In the genomic region with DNA sequence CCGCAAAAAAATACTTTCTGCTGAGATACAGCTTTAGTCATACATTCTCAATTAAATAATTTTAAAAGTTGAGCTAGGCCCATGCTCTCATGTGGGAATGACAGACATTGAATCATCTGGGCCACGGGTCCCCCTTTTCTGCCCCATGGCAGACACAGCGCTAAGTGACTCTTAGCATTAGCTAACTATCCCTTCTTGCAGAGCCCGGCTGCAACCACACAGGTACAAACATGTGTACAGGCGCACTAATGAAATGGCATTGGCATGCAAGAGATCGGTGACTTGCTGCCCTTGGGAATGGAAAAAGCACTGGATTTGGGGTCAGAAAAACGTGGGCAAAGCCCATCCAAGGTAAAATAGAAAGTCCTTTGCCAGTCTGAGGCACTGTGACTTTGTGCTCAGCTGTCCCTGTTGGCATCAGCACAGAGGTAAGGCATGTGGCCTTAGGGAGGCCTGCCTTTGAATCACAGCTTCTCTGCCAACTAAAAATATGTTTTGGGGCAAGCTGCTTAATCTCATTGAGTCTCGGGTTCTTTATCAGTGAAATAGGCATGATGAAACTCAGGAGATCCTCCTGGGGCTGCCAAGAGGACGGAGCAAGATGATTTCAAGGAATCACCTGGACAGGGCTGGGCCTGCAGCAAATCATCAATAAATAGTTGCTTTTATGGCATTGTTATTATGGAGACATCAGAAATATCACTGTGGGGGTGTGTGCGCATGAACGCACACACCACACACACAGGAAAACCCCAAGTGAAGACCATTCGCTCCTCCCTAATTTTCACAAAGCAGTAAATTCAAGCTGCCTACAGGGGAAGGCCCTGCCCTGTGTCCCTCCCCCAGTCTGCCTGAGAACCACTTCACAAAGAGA, we compare ENCODE assay signal across 10 cellular contexts. TPM values are rescaled to one million over a fixed set of nuclear protein-coding genes. Genes with fewer than 3 reads are reported as not detected.
DNase-seq lines count a peak whose midpoint lies in the region; ATAC-seq and TF ChIP-seq lines count a peak whose summit lies in the region.
"Had no signal": no experiment of that assay in that cellular context is flagged by ENCODE, and none has a peak within 500 bp of the region (broad histone marks: within the 10 kb centered on the region; RNA-seq: fewer than 3 reads in every experiment).

No MANE protein-coding gene starts in this region.

- H3K4me1 ChIP-seq in tibial nerve (peaks cover 0 to 13% (median 1%) of the 10 kb centered on the region in 4 donors), esophagus squamous epithelium (peaks cover 0 to 25% (median 0%) of the 10 kb centered on the region in 3 donors)

- no peaks in the 10 kb centered on the region for H3K27me3 ChIP-seq in tibial nerve
- H3K27me3 ChIP-seq in esophagus squamous epithelium = no peaks in the 10 kb centered on the region

- peak; percentile 19 to 20 for ATAC-seq in activated naive CD4-positive, alpha-beta T cell treated with anti-CD3 and anti-CD28 coated beads, Interleukin-2, amount 50 U/mL, for 72 hours
- ATAC-seq in HG02759 (IDR thresholded peaks at IDR 0.05; ENCODE audit: unreplicated experiment) = peak; percentile 58
- ATAC-seq in activated T-helper 17 cell treated with anti-CD3 and anti-CD28 coated beads, Interleukin-2, amount 50 U/mL, for 72 hours (replicated peaks) = peak; percentile 59
- ATAC-seq in stimulated activated naive B cell treated with anti-CD40 and anti-IgM and Interleukin-4, amounts not matched to agents 10 μg/mL and 1 μg/mL and 100 μg/mL, for 72 hours (replicated peaks) = peak; percentile 80 to 87
- ATAC-seq: SK-N-SH treated with all-trans-retinoic acid at 6 μM for 48 hours had no signal

- WGBS in tibial nerve, 2 donors = 88 to 90% methylated on average over 12 of the region's 12 CpGs
- 55 to 65% methylated on average over 12 of the region's 12 CpGs for WGBS in esophagus squamous epithelium, 2 donors

- no peak for TF ChIP-seq EP300 in tibial nerve (IDR thresholded peaks at IDR 0.05)

- H3K4me3 Mint-ChIP-seq in activated T-helper 17 cell treated with anti-CD3 and anti-CD28 coated beads, Interleukin-2, amount 50 U/mL, for 72 hours = no peak overlapping the region
- H3K4me3 Mint-ChIP-seq in stimulated activated naive B cell treated with anti-CD40 and anti-IgM and Interleukin-4, amounts not matched to agents 10 μg/mL and 1 μg/mL and 100 μg/mL, for 72 hours = peak overlapping the region; percentile 9 to 56

- no peaks in the 10 kb centered on the region for H3K9me3 ChIP-seq in tibial nerve
- no peaks in the 10 kb centered on the region for H3K9me3 ChIP-seq in esophagus squamous epithelium

- TF ChIP-seq CTCF in tibial nerve (IDR thresholded peaks at IDR 0.05) = no peak
- no peak for TF ChIP-seq CTCF in esophagus squamous epithelium (IDR thresholded peaks at IDR 0.05)

- peaks cover 2% of the 10 kb centered on the region for H3K27me3 Mint-ChIP-seq in activated T-helper 17 cell treated with anti-CD3 and anti-CD28 coated beads, Interleukin-2, amount 50 U/mL, for 72 hours
- H3K27me3 Mint-ChIP-seq in stimulated activated naive B cell treated with anti-CD40 and anti-IgM and Interleukin-4, amounts not matched to agents 10 μg/mL and 1 μg/mL and 100 μg/mL, for 72 hours = peaks cover 0 to 2% of the 10 kb centered on the region in 2 donors

- TF ChIP-seq POLR2A in tibial nerve (IDR thresholded peaks at IDR 0.05) = no peak
- no peak for TF ChIP-seq POLR2A in esophagus squamous epithelium (IDR thresholded peaks at IDR 0.05)

- H3K36me3 ChIP-seq in tibial nerve (no peaks in the 10 kb centered on the region), esophagus squamous epithelium (no peaks in the 10 kb centered on the region)

- H3K36me3 Mint-ChIP-seq in activated naive CD4-positive, alpha-beta T cell treated with anti-CD3 and anti-CD28 coated beads, Interleukin-2, amount 50 U/mL, for 72 hours = peaks cover 0 to 11% of the 10 kb centered on the region in 2 donors
- H3K36me3 Mint-ChIP-seq in activated T-helper 17 cell treated with anti-CD3 and anti-CD28 coated beads, Interleukin-2, amount 50 U/mL, for 72 hours (ENCODE audit: low read depth) = no peaks in the 10 kb centered on the region
- H3K36me3 Mint-ChIP-seq in stimulated activated naive B cell treated with anti-CD40 and anti-IgM and Interleukin-4, amounts not matched to agents 10 μg/mL and 1 μg/mL and 100 μg/mL, for 72 hours = no peaks in the 10 kb centered on the region

- peaks cover 7% of the 10 kb centered on the region for H3K4me1 Mint-ChIP-seq in activated T-helper 17 cell treated with anti-CD3 and anti-CD28 coated beads, Interleukin-2, amount 50 U/mL, for 72 hours
- H3K4me1 Mint-ChIP-seq in stimulated activated naive B cell treated with anti-CD40 and anti-IgM and Interleukin-4, amounts not matched to agents 10 μg/mL and 1 μg/mL and 100 μg/mL, for 72 hours = peaks cover 51 to 70% of the 10 kb centered on the region in 2 donors

- H3K27ac Mint-ChIP-seq in activated naive CD4-positive, alpha-beta T cell treated with anti-CD3 and anti-CD28 coated beads, Interleukin-2, amount 50 U/mL, for 72 hours = peak overlapping the region in 1 of 2 donors; percentile 47
- H3K27ac Mint-ChIP-seq in activated T-helper 17 cell treated with anti-CD3 and anti-CD28 coated beads, Interleukin-2, amount 50 U/mL, for 72 hours = peak overlapping the region; percentile 84
- peak overlapping the region; percentile 80 for H3K27ac Mint-ChIP-seq in stimulated activated naive B cell treated with anti-CD40 and anti-IgM and Interleukin-4, amounts not matched to agents 10 μg/mL and 1 μg/mL and 100 μg/mL, for 72 hours

- peaks cover 0 to 5% of the 10 kb centered on the region in 2 donors for H3K9me3 Mint-ChIP-seq in activated naive CD4-positive, alpha-beta T cell treated with anti-CD3 and anti-CD28 coated beads, Interleukin-2, amount 50 U/mL, for 72 hours
- no peaks in the 10 kb centered on the region for H3K9me3 Mint-ChIP-seq in activated T-helper 17 cell treated with anti-CD3 and anti-CD28 coated beads, Interleukin-2, amount 50 U/mL, for 72 hours
- peaks cover 0 to 1% of the 10 kb centered on the region in 2 donors for H3K9me3 Mint-ChIP-seq in stimulated activated naive B cell treated with anti-CD40 and anti-IgM and Interleukin-4, amounts not matched to agents 10 μg/mL and 1 μg/mL and 100 μg/mL, for 72 hours

- DNase-seq in activated naive CD4-positive, alpha-beta T cell treated with anti-CD3 and anti-CD28 coated beads, Interleukin-2, amount 50 U/mL, for 72 hours (ENCODE audit: low spot score in 2 of 2) = no peak
- no peak for DNase-seq in activated naive CD4-positive, alpha-beta T cell treated with anti-CD3 and anti-CD28 coated beads, Interleukin-2, amount 50 U/mL, for 16 hours
- DNase-seq in stimulated activated naive B cell treated with anti-CD40 and anti-IgM and Interleukin-4, amounts not matched to agents 10 μg/mL and 1 μg/mL and 100 μg/mL, for 72 hours = peak; percentile 32
- DNase-seq in tibial nerve (ENCODE audit: low spot score in 2 of 2) = no peak
- DNase-seq in COLO668 (lab: John Stamatoyannopoulos, UW; ENCODE audit: unreplicated experiment) = no peak
- DNase-seq in esophagus squamous epithelium (lab: John Stamatoyannopoulos, UW) = no peak
- DNase-seq: NCI-H446 had no signal

- intact Hi-C loops in esophagus squamous epithelium (cut with DNase I) = no loop called here

- H3K4me3 ChIP-seq in tibial nerve = no peak overlapping the region
- no peak overlapping the region for H3K4me3 ChIP-seq in esophagus squamous epithelium

- no peak overlapping the region for H3K27ac ChIP-seq in tibial nerve
- H3K27ac ChIP-seq in esophagus squamous epithelium = no peak overlapping the region

RNA-seq across cellular contexts. Expression of a gene that starts 54.2 kb away (rescaled TPM):
- total RNA-seq in activated naive CD4-positive, alpha-beta T cell treated with anti-CD3 and anti-CD28 coated beads, Interleukin-2, amount 50 U/mL, for 72 hours = 1 to 10 TPM; 4.7 to 5.2 TPM
- total RNA-seq in activated T-helper 17 cell treated with anti-CD3 and anti-CD28 coated beads, Interleukin-2, amount 50 U/mL, for 72 hours = 10 to 100 TPM in 1 of 2 donors, 1 to 10 TPM in 1; 4.0 to 29.1 TPM
- total RNA-seq in tibial nerve = 10 to 100 TPM in 1 of 4 donors, 1 to 10 TPM in 3; 3.7 to 13.2 (median 6.0) TPM
- 1 to 10 TPM; 2.9 to 6.1 (median 3.4) TPM for total RNA-seq in esophagus squamous epithelium

Comparison
In these comparisons a context has a peak if more than half of its experiments do, and no peak if none do; other contexts are left out.
1. ATAC-seq: peak in every context shown above with its lines; median percentile 84 in stimulated activated naive B cell treated with anti-CD40 and anti-IgM and Interleukin-4, amounts not matched to agents 10 μg/mL and 1 μg/mL and 100 μg/mL, for 72 hours; 59 in activated T-helper 17 cell treated with anti-CD3 and anti-CD28 coated beads, Interleukin-2, amount 50 U/mL, for 72 hours; 58 in HG02759; 20 in activated naive CD4-positive, alpha-beta T cell treated with anti-CD3 and anti-CD28 coated beads, Interleukin-2, amount 50 U/mL, for 72 hours.